8 cellular contexts compared by ENCODE assay signal in genomic region chr11:8810331-8811301, GRCh38.
A peak's percentile ranks its signal among the peaks of the same experiment; 100 is the strongest.
DNase-seq lines count a peak whose midpoint lies in the region; ATAC-seq lines count a peak whose summit lies in the region.

No MANE protein-coding gene starts in this region.

- H3K4me3 ChIP-seq in iPS-18c (ENCODE audit: insufficient read depth, low read depth, low read length) = peak overlapping the region; percentile 35
- peak overlapping the region; percentile 95 for H3K4me3 ChIP-seq in rectal smooth muscle tissue (ENCODE audit: low read length)

- peak; percentile 77 for DNase-seq in A172 (ENCODE audit: low spot score)
- DNase-seq in NCI-H748 treated with DMSO at 0.1 percent for 48 hours (lab: John Stamatoyannopoulos, UW) = peak; percentile 36
- peak in 58 of 61 donors; percentile 11 to 93 (median 64) for DNase-seq in caudate nucleus (lab: John Stamatoyannopoulos, UW)
- no peak for DNase-seq in HPDE6-E6E7 (ENCODE audit: extremely low spot score)

- ATAC-seq in GM19035 (IDR thresholded peaks at IDR 0.05; ENCODE audit: unreplicated experiment) (peak; percentile 50), GM21390 (IDR thresholded peaks at IDR 0.05; ENCODE audit: unreplicated experiment) (no peak)

- peak overlapping the region; percentile 86 for H3K9ac ChIP-seq in rectal smooth muscle tissue (ENCODE audit: low read length)

- no peaks in the 10 kb centered on the region for H3K9me3 ChIP-seq in iPS-18c (ENCODE audit: control insufficient read depth, insufficient read depth, low read length)

- H3K27ac ChIP-seq in caudate nucleus (ENCODE audit: low read depth, low read length) = peak overlapping the region; percentile 78
- peak overlapping the region; percentile 97 for H3K27ac ChIP-seq in rectal smooth muscle tissue (ENCODE audit: low read depth, low read length)

- H3K36me3 ChIP-seq in rectal smooth muscle tissue (ENCODE audit: control insufficient read depth, insufficient read depth, low read length) = no peaks in the 10 kb centered on the region

- no peaks in the 10 kb centered on the region for H3K27me3 ChIP-seq in rectal smooth muscle tissue (ENCODE audit: control insufficient read depth, insufficient read depth, low read length)

- H3K4me1 ChIP-seq in rectal smooth muscle tissue (ENCODE audit: control insufficient read depth, insufficient read depth, low read length) = peaks cover 41% of the 10 kb centered on the region
